Comparison of ENCODE assay signal across 1 cellular context in the genomic region with DNA sequence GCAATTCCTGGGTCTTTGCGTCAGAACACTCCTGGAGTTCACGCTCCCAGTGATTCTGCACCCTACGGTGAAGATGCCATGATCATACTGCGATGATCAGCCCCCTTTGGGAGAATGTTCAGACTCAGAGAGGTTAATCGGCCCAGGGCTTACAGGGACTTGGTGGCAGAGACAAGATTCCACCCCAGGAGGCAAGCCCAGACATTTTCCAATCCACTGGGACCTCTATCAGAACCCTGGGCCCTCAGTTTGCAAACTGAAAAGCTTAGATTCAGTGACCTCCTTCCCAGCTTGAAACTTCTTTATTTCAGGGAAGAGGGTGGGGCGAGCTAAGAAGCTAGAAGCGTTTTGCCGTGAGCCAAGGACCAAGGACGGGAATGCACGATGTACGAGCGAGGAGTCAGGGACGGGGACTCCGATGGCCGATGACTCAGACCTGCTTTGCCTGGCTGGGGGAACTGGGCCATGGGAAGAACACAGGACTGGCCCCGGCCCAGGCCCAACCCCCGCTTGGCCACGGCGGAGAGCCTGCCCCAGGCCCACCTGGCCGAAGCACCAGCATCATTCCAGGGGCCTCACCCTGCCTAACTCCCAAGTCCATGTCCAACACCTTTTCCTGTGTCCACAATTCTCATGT.
TF ChIP-seq lines count a peak whose summit lies in the region.

No MANE protein-coding gene starts in this region.

TF ChIP-seq in liver, 16 proteins besides CTCF, POLR2A, EP300 and RAD21 (continued from another document):
- TF ChIP-seq, protein P1, sequence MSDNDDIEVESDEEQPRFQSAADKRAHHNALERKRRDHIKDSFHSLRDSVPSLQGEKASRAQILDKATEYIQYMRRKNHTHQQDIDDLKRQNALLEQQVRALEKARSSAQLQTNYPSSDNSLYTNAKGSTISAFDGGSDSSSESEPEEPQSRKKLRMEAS (IDR thresholded peaks at IDR 0.05): no peak
TF ChIP-seq in liver: peak in this region for 0.
